12 cellular contexts compared by ENCODE assay signal in genomic region chr18:22167471-22168151, GRCh38. TPM values are rescaled to one million over a fixed set of nuclear protein-coding genes. Genes with fewer than 3 reads are reported as not detected.
A peak's percentile ranks its signal among the peaks of the same experiment; 100 is the strongest.
DNase-seq lines count a peak whose midpoint lies in the region; ATAC-seq, FAIRE-seq and TF ChIP-seq lines count a peak whose summit lies in the region.
"Had no signal": no experiment of that assay in that cellular context is flagged by ENCODE, and none has a peak within 500 bp of the region (broad histone marks: within the 10 kb centered on the region; RNA-seq: fewer than 3 reads in every experiment).

No MANE protein-coding gene starts in this region.

- CTCF ChIA-PET in CD8-positive, alpha-beta memory T cell (lab: Charles Lee): no interaction called here

- TF ChIP-seq CTCF in LNCaP clone FGC (IDR thresholded peaks at IDR 0.05; ENCODE audit: control insufficient read depth, extremely low read depth, insufficient read depth): no peak

- FAIRE-seq in GM19239 (lab: Jason Lieb, UNC): no peak
- FAIRE-seq: islet of Langerhans had no signal

- H3K9me3 ChIP-seq in CD8-positive, alpha-beta memory T cell (ENCODE audit: low read length): no peaks in the 10 kb centered on the region
- H3K9me3 ChIP-seq: SJSA1 had no signal

- peak overlapping the region in 6 of 7 donors; percentile 77 to 90 (median 82) for H3K4me3 Mint-ChIP-seq in CD8-positive, alpha-beta memory T cell
- peak overlapping the region; percentile 66 for H3K4me3 Mint-ChIP-seq in natural killer cell treated with Interleukin-12 subunit alpha and Interleukin-12 subunit beta and Interleukin-15 and Interleukin-18, amount 100 ng/mL, for 72 hours

- H3K4me1 ChIP-seq in CD8-positive, alpha-beta memory T cell (ENCODE audit: insufficient read depth, low read length): peaks cover 21% of the 10 kb centered on the region

- no peaks in the 10 kb centered on the region for H3K36me3 ChIP-seq in CD8-positive, alpha-beta memory T cell (ENCODE audit: insufficient read depth, low read length)

- H3K36me3 Mint-ChIP-seq in CD8-positive, alpha-beta memory T cell: peaks cover 0 to 4% (median 0%) of the 10 kb centered on the region in 3 donors
- H3K36me3 Mint-ChIP-seq in natural killer cell treated with Interleukin-12 subunit alpha and Interleukin-12 subunit beta and Interleukin-15 and Interleukin-18, amount 100 ng/mL, for 72 hours: no peaks in the 10 kb centered on the region

- no peak overlapping the region for H3K4me3 ChIP-seq in CD8-positive, alpha-beta memory T cell (ENCODE audit: low read length)
- H3K4me3 ChIP-seq in LNCaP clone FGC (ENCODE audit: low read depth, low read length): peak overlapping the region; percentile 89; the same call in 1 of the 2 replicates

- peaks cover 0 to 8% (median 5%) of the 10 kb centered on the region in 5 donors for H3K9me3 Mint-ChIP-seq in CD8-positive, alpha-beta memory T cell
- no peaks in the 10 kb centered on the region for H3K9me3 Mint-ChIP-seq in natural killer cell treated with Interleukin-12 subunit alpha and Interleukin-12 subunit beta and Interleukin-15 and Interleukin-18, amount 100 ng/mL, for 72 hours

- H3K27ac ChIP-seq in CD8-positive, alpha-beta memory T cell (ENCODE audit: low read depth, low read length): no peak overlapping the region
- H3K27ac ChIP-seq: SJSA1 had no signal

- peaks cover 65 to 71% of the 10 kb centered on the region in 2 donors for H3K27me3 Mint-ChIP-seq in CD8-positive, alpha-beta memory T cell
- peaks cover 42 to 47% of the 10 kb centered on the region in 2 donors for H3K27me3 Mint-ChIP-seq in natural killer cell treated with Interleukin-12 subunit alpha and Interleukin-12 subunit beta and Interleukin-15 and Interleukin-18, amount 100 ng/mL, for 72 hours

- H3K27me3 ChIP-seq in CD8-positive, alpha-beta memory T cell (ENCODE audit: insufficient read depth, low read length, poor library complexity, severe bottlenecking): peaks cover 68% of the 10 kb centered on the region

- H3K27ac Mint-ChIP-seq in CD8-positive, alpha-beta memory T cell: peak overlapping the region in 5 of 8 donors; percentile 19 to 84 (median 51)
- peak overlapping the region in 1 of 2 donors; percentile 35 for H3K27ac Mint-ChIP-seq in natural killer cell treated with Interleukin-12 subunit alpha and Interleukin-12 subunit beta and Interleukin-15 and Interleukin-18, amount 100 ng/mL, for 72 hours

- POLR2A ChIA-PET in CD8-positive, alpha-beta memory T cell (lab: Charles Lee): interaction anchor here (1.2 kb wide), 1 partner anchor 187 kb away, joined by 3 read pairs; no protein-coding TSS in a partner anchor

- ATAC-seq in natural killer cell treated with Interleukin-12 subunit alpha and Interleukin-12 subunit beta and Interleukin-15 and Interleukin-18, amount 100 ng/mL, for 72 hours: no peak
- ATAC-seq in GM18868 (IDR thresholded peaks at IDR 0.05; ENCODE audit: unreplicated experiment): no peak

- DNase-seq in CD8-positive, alpha-beta memory T cell: no peak
- DNase-seq in LNCaP clone FGC (ENCODE audit: low read depth): no peak
- DNase-seq in fibroblast of peridontal ligament (ENCODE audit: extremely low read depth): peak; percentile 45
- DNase-seq in natural killer cell treated with Interleukin-12 subunit alpha and Interleukin-12 subunit beta and Interleukin-15 and Interleukin-18, amount 100 ng/mL, for 72 hours (ENCODE audit: low spot score): no peak
- no peak for DNase-seq in T1000 (lab: John Stamatoyannopoulos, UW)
- DNase-seq in medulla oblongata (ENCODE audit: extremely low spot score): no peak
- no peak for DNase-seq in GM19239 (ENCODE audit: insufficient read length, low spot score)
- DNase-seq: activated effector memory CD4-positive, alpha-beta T cell treated with anti-CD3 and anti-CD28 coated beads, Interleukin-2, amount 50 U/mL, for 16 hours; Karpas-422 had no signal

- H3K4me1 Mint-ChIP-seq in CD8-positive, alpha-beta memory T cell: peaks cover 23 to 50% (median 29%) of the 10 kb centered on the region in 3 donors
- peaks cover 16 to 26% of the 10 kb centered on the region in 2 donors for H3K4me1 Mint-ChIP-seq in natural killer cell treated with Interleukin-12 subunit alpha and Interleukin-12 subunit beta and Interleukin-15 and Interleukin-18, amount 100 ng/mL, for 72 hours (ENCODE audit: low read depth in 2 of 2)

RNA-seq across cellular contexts. Expression of gene GATA6, which starts 1.8 kb away (rescaled TPM):
- under 1 TPM; 0.04 to 0.11 TPM for total RNA-seq in CD8-positive, alpha-beta memory T cell
- 0.32 TPM for polyA plus RNA-seq in CD8-positive, alpha-beta memory T cell
- not detected for total RNA-seq in natural killer cell treated with Interleukin-12 subunit alpha and Interleukin-12 subunit beta and Interleukin-15 and Interleukin-18, amount 100 ng/mL, for 72 hours
